ENCODE assay signal across 10 cellular contexts in genomic region chr16:11101695-11102522, GRCh38.
DNase-seq lines count a peak whose midpoint lies in the region; ATAC-seq and TF ChIP-seq lines count a peak whose summit lies in the region.
"Had no signal": no experiment of that assay in that cellular context is flagged by ENCODE, and none has a peak within 500 bp of the region (broad histone marks: within the 10 kb centered on the region; RNA-seq: fewer than 3 reads in every experiment).

No MANE protein-coding gene starts in this region.

- no peaks in the 10 kb centered on the region for H3K9me3 ChIP-seq in hepatocyte (ENCODE audit: low read depth)
- no peaks in the 10 kb centered on the region for H3K9me3 ChIP-seq in uterus
- H3K9me3 ChIP-seq in spleen = no peaks in the 10 kb centered on the region

- no peaks in the 10 kb centered on the region for H3K9me2 ChIP-seq in hepatocyte (replicated peaks; ENCODE audit: insufficient read depth)

- peak overlapping the region; percentile 78 for H3K27ac ChIP-seq in hepatocyte
- peak overlapping the region; percentile 63 to 75 for H3K27ac ChIP-seq in uterus
- H3K27ac ChIP-seq in spleen = no peak overlapping the region

- 47% methylated on average over 9 of the region's 9 CpGs for WGBS in hepatocyte (ENCODE audit: low lambda C conversion rate, missing lambda C conversion rate)
- WGBS in spleen, 5 donors = 77 to 91% (median 80%) methylated on average over 9 of the region's 9 CpGs

- peaks cover 58% of the 10 kb centered on the region for H3K36me3 Mint-ChIP-seq in activated T-helper 2 cell treated with anti-CD3 and anti-CD28 coated beads, Interferon-gamma antibody, Interleukin-2, Interleukin-4, amounts not matched to agents 10 μg/mL and 5 μg/mL and 100 μg/mL, durations not matched to agents 14 hours and 24 hours and 36 hours (ENCODE audit: low read depth)

- H3K36me3 ChIP-seq in hepatocyte (replicated peaks; ENCODE audit: insufficient read depth, low read depth) (no peaks in the 10 kb centered on the region), uterus (no peaks in the 10 kb centered on the region), spleen (peaks cover 0 to 33% (median 0%) of the 10 kb centered on the region in 6 donors)

- TF ChIP-seq CTCF in hepatocyte (IDR thresholded peaks at IDR 0.05; ENCODE audit: poor library complexity) (peak; percentile 36), uterus (IDR thresholded peaks at IDR 0.05) (no peak), spleen (IDR thresholded peaks at IDR 0.05 in 8 of 11, conservative IDR thresholded peaks at IDR 0.05 in 3 of 11) (no peak)

- H3K27me3 ChIP-seq in hepatocyte = no peaks in the 10 kb centered on the region
- H3K27me3 ChIP-seq in uterus = no peaks in the 10 kb centered on the region
- H3K27me3 ChIP-seq in spleen (replicated peaks in 1 of 7) = no peaks in the 10 kb centered on the region

- DNase-seq in Right ventricle myocardium superior (no peak), Right ventricle myocardium inferior (ENCODE audit: missing footprints) (no peak), hepatocyte (ENCODE audit: low spot score) (peak; percentile 52), uterus (no peak), spleen (no peak), NCI-H345 (lab: John Stamatoyannopoulos, UW) (no peak)
- DNase-seq in activated T-helper 2 cell treated with anti-CD3 and anti-CD28 coated beads, Interferon-gamma antibody, Interleukin-2, Interleukin-4, amounts not matched to agents 10 μg/mL and 5 μg/mL and 100 μg/mL, durations not matched to agents 14 hours and 24 hours and 36 hours (ENCODE audit: low spot score) = no peak
- DNase-seq: AML-193 had no signal

- no peak overlapping the region for H3K4me2 ChIP-seq in hepatocyte
- H3K4me2 ChIP-seq: smooth muscle cell had no signal

- intact Hi-C loops in Right ventricle myocardium superior (cut with DNase I) (loop anchor here (5.0 to 10.0 kb wide), 2 partner anchors 127 to 155 kb away; partner anchors contain the start of gene SOCS1), Right ventricle myocardium inferior (cut with DNase I) (loop anchor here (5.0 kb wide), 2 partner anchors 35 to 130 kb away; no protein-coding TSS in a partner anchor), uterus (cut with DNase I; ENCODE audit: low total_unique reads) (no loop called here), spleen (cut with DNase I; ENCODE audit: low total_unique reads) (no loop called here)
- intact Hi-C loops in activated T-helper 2 cell treated with anti-CD3 and anti-CD28 coated beads, Interferon-gamma antibody, Interleukin-2, Interleukin-4, amounts not matched to agents 10 μg/mL and 5 μg/mL and 100 μg/mL, durations not matched to agents 14 hours and 24 hours and 36 hours (cut with micrococcal nuclease) = loop anchor here (2.0 to 5.0 kb wide), 4 partner anchors 13 to 255 kb away; no protein-coding TSS in a partner anchor

- no peaks in the 10 kb centered on the region for H3K9me3 Mint-ChIP-seq in activated T-helper 2 cell treated with anti-CD3 and anti-CD28 coated beads, Interferon-gamma antibody, Interleukin-2, Interleukin-4, amounts not matched to agents 10 μg/mL and 5 μg/mL and 100 μg/mL, durations not matched to agents 14 hours and 24 hours and 36 hours

- ATAC-seq in Right ventricle myocardium superior (ENCODE audit: poor library complexity) = peak; percentile 7
- ATAC-seq in Right ventricle myocardium inferior = no peak
- no peak for ATAC-seq in GM21515 (IDR thresholded peaks at IDR 0.05; ENCODE audit: unreplicated experiment)

- no peak overlapping the region for H3K4me3 ChIP-seq in hepatocyte
- H3K4me3 ChIP-seq in uterus = no peak overlapping the region
- no peak overlapping the region for H3K4me3 ChIP-seq in spleen
- H3K4me3 ChIP-seq: smooth muscle cell had no signal

- peaks cover 86% of the 10 kb centered on the region for H3K4me1 Mint-ChIP-seq in activated T-helper 2 cell treated with anti-CD3 and anti-CD28 coated beads, Interferon-gamma antibody, Interleukin-2, Interleukin-4, amounts not matched to agents 10 μg/mL and 5 μg/mL and 100 μg/mL, durations not matched to agents 14 hours and 24 hours and 36 hours (ENCODE audit: low read depth)

- no peaks in the 10 kb centered on the region for H3K27me3 Mint-ChIP-seq in activated T-helper 2 cell treated with anti-CD3 and anti-CD28 coated beads, Interferon-gamma antibody, Interleukin-2, Interleukin-4, amounts not matched to agents 10 μg/mL and 5 μg/mL and 100 μg/mL, durations not matched to agents 14 hours and 24 hours and 36 hours (ENCODE audit: low read depth)

- H3K27ac Mint-ChIP-seq in activated T-helper 2 cell treated with anti-CD3 and anti-CD28 coated beads, Interferon-gamma antibody, Interleukin-2, Interleukin-4, amounts not matched to agents 10 μg/mL and 5 μg/mL and 100 μg/mL, durations not matched to agents 14 hours and 24 hours and 36 hours = peak overlapping the region; percentile 90

- H4K20me1 ChIP-seq in hepatocyte (ENCODE audit: insufficient read depth, poor library complexity, severe bottlenecking) = no peaks in the 10 kb centered on the region

- peaks cover 42% of the 10 kb centered on the region for H3K4me1 ChIP-seq in hepatocyte (ENCODE audit: insufficient read depth)
- peaks cover 4 to 25% of the 10 kb centered on the region in 2 donors for H3K4me1 ChIP-seq in uterus
- H3K4me1 ChIP-seq in spleen = peaks cover 9 to 64% (median 40%) of the 10 kb centered on the region in 6 donors

- H2AFZ ChIP-seq in hepatocyte = no peak overlapping the region

- TF ChIP-seq POLR2A in uterus (IDR thresholded peaks at IDR 0.05) (no peak), spleen (IDR thresholded peaks at IDR 0.05) (no peak)

- no peaks in the 10 kb centered on the region for H3K79me2 ChIP-seq in hepatocyte

- H3K4me3 Mint-ChIP-seq in activated T-helper 2 cell treated with anti-CD3 and anti-CD28 coated beads, Interferon-gamma antibody, Interleukin-2, Interleukin-4, amounts not matched to agents 10 μg/mL and 5 μg/mL and 100 μg/mL, durations not matched to agents 14 hours and 24 hours and 36 hours (ENCODE audit: low read depth) = peak overlapping the region; percentile 11

Comparison
In these comparisons a context has a peak if more than half of its experiments do, and no peak if none do; other contexts are left out.
1. H3K27ac ChIP-seq: peak in hepatocyte (single experiment) and uterus (2 of 2); none in spleen (0 of 8).
2. intact Hi-C loops: an anchor here in Right ventricle myocardium superior (5.0 to 10.0 kb wide), Right ventricle myocardium inferior (5.0 kb wide) and activated T-helper 2 cell treated with anti-CD3 and anti-CD28 coated beads, Interferon-gamma antibody, Interleukin-2, Interleukin-4, amounts not matched to agents 10 μg/mL and 5 μg/mL and 100 μg/mL, durations not matched to agents 14 hours and 24 hours and 36 hours (2.0 to 5.0 kb wide); none called in uterus and spleen.